ENCODE assay signal across 1 cellular context in genomic region chr19:45485301-45486077, GRCh38.
TF ChIP-seq lines count a peak whose summit lies in the region.

No MANE protein-coding gene starts in this region.

TF ChIP-seq in HepG2, 621 proteins besides CTCF, POLR2A, EP300 and RAD21 (continued from another document):
- TF ChIP-seq, protein P1, sequence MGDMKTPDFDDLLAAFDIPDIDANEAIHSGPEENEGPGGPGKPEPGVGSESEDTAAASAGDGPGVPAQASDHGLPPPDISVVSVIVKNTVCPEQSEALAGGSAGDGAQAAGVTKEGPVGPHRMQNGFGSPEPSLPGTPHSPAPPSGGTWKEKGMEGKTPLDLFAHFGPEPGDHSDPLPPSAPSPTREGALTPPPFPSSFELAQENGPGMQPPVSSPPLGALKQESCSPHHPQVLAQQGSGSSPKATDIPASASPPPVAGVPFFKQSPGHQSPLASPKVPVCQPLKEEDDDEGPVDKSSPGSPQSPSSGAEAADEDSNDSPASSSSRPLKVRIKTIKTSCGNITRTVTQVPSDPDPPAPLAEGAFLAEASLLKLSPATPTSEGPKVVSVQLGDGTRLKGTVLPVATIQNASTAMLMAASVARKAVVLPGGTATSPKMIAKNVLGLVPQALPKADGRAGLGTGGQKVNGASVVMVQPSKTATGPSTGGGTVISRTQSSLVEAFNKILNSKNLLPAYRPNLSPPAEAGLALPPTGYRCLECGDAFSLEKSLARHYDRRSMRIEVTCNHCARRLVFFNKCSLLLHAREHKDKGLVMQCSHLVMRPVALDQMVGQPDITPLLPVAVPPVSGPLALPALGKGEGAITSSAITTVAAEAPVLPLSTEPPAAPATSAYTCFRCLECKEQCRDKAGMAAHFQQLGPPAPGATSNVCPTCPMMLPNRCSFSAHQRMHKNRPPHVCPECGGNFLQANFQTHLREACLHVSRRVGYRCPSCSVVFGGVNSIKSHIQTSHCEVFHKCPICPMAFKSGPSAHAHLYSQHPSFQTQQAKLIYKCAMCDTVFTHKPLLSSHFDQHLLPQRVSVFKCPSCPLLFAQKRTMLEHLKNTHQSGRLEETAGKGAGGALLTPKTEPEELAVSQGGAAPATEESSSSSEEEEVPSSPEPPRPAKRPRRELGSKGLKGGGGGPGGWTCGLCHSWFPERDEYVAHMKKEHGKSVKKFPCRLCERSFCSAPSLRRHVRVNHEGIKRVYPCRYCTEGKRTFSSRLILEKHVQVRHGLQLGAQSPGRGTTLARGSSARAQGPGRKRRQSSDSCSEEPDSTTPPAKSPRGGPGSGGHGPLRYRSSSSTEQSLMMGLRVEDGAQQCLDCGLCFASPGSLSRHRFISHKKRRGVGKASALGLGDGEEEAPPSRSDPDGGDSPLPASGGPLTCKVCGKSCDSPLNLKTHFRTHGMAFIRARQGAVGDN (CRISPR knock-in tag; IDR thresholded peaks at IDR 0.05) = peak; percentile 58
- TF ChIP-seq ZSCAN12 (CRISPR knock-in tag; IDR thresholded peaks at IDR 0.05) (no peak), XRCC5 (optimal IDR thresholded peaks at IDR 0.05; ENCODE audit: low read length) (peak; percentile 60), NPAS2 (CRISPR knock-in tag; IDR thresholded peaks at IDR 0.05; ENCODE audit: borderline replicate concordance) (no peak), ZNF674 (CRISPR knock-in tag; IDR thresholded peaks at IDR 0.05; ENCODE audit: low read depth) (no peak), MAZ (IDR thresholded peaks at IDR 0.05; ENCODE audit: borderline replicate concordance, low read depth, low read length) (no peak), MAZ (CRISPR knock-in tag; IDR thresholded peaks at IDR 0.05; ENCODE audit: low read depth) (peak; percentile 41; the same call in 1 of the 2 replicates), SRSF9 (IDR thresholded peaks at IDR 0.05; ENCODE audit: borderline replicate concordance, insufficient read depth, low read depth, low read length, poor library complexity, severe bottlenecking) (no peak), GABPA (IDR thresholded peaks at IDR 0.05; ENCODE audit: low read depth, low read length) (peak; percentile 64), GABPA (CRISPR knock-in tag; IDR thresholded peaks at IDR 0.05; ENCODE audit: low read depth) (peak; percentile 88), UBTF (CRISPR knock-in tag; IDR thresholded peaks at IDR 0.05) (peak; percentile 63), ZNF331 (CRISPR knock-in tag; IDR thresholded peaks at IDR 0.05) (peak; percentile 17; the same call in 1 of the 2 replicates), KLF16 (CRISPR knock-in tag; IDR thresholded peaks at IDR 0.05) (0 out of 4 replicates have a peak, but pooled peaks of 1 of the 2 experiments have one; percentile 30), NR2C2 (CRISPR knock-in tag; IDR thresholded peaks at IDR 0.05; ENCODE audit: borderline replicate concordance) (peak; percentile 38; the same call in 1 of the 2 replicates), TRIM22 (IDR thresholded peaks at IDR 0.05) (no peak), POLR2G (IDR thresholded peaks at IDR 0.05; ENCODE audit: low read depth, low read length) (no peak), MAFF (IDR thresholded peaks at IDR 0.05; ENCODE audit: low read depth, low read length) (peak; percentile 77), ZFX (CRISPR knock-in tag; IDR thresholded peaks at IDR 0.05; ENCODE audit: low read depth) (peak; percentile 43; the same call in 1 of the 2 replicates), GATAD2A (CRISPR knock-in tag; IDR thresholded peaks at IDR 0.05) (0 out of 2 replicates have a peak, but pooled peaks have one; percentile 14), PITX1 (CRISPR knock-in tag; IDR thresholded peaks at IDR 0.05) (0 out of 2 replicates have a peak, but pooled peaks have one; percentile 4), ZBTB26 (CRISPR knock-in tag; IDR thresholded peaks at IDR 0.05; ENCODE audit: borderline replicate concordance) (no peak)
- TF ChIP-seq, protein P2, sequence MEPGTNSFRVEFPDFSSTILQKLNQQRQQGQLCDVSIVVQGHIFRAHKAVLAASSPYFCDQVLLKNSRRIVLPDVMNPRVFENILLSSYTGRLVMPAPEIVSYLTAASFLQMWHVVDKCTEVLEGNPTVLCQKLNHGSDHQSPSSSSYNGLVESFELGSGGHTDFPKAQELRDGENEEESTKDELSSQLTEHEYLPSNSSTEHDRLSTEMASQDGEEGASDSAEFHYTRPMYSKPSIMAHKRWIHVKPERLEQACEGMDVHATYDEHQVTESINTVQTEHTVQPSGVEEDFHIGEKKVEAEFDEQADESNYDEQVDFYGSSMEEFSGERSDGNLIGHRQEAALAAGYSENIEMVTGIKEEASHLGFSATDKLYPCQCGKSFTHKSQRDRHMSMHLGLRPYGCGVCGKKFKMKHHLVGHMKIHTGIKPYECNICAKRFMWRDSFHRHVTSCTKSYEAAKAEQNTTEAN (CRISPR knock-in tag; conservative IDR thresholded peaks at IDR 0.05) = no peak
- TF ChIP-seq, protein P3, sequence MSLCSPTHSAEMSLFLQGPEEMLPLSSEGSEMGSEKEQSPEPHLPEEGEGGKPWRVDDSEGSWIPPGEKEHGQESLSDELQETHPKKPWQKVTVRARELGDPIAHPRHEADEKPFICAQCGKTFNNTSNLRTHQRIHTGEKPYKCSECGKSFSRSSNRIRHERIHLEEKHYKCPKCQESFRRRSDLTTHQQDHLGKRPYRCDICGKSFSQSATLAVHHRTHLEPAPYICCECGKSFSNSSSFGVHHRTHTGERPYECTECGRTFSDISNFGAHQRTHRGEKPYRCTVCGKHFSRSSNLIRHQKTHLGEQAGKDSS (CRISPR knock-in tag; IDR thresholded peaks at IDR 0.05; ENCODE audit: borderline replicate concordance, low read depth) = no peak
